Comparison of ENCODE assay signal across 8 cellular contexts in genomic region chr5:139745800-139746690, GRCh38. TPM values are rescaled to one million over a fixed set of nuclear protein-coding genes. Genes with fewer than 3 reads are reported as not detected.
A peak's percentile ranks its signal among the peaks of the same experiment; 100 is the strongest.
DNase-seq lines count a peak whose midpoint lies in the region; TF ChIP-seq lines count a peak whose summit lies in the region.

No MANE protein-coding gene starts in this region.

- peaks cover 20% of the 10 kb centered on the region for H3K27me3 ChIP-seq in BE2C

- TF ChIP-seq CTCF in BE2C (IDR thresholded peaks at IDR 0.05; ENCODE audit: low read depth, low read length) (no peak), GM20000 (IDR thresholded peaks at IDR 0.05; ENCODE audit: extremely low read depth, missing control alignments) (no peak)

- DNase-seq in BE2C (peak; percentile 83), GM20000 (ENCODE audit: low spot score) (peak; percentile 73), NCI-H146 (lab: John Stamatoyannopoulos, UW) (peak; percentile 46), dedifferentiated amniotic fluid mesenchymal stem cell (ENCODE audit: extremely low spot score) (peak; percentile 46), left kidney (ENCODE audit: low read depth, low spot score) (peak; percentile 97), HCEC 1CT (no peak)
- DNase-seq in activated CD4-positive, alpha-beta T cell treated with anti-CD3 and anti-CD28 coated beads for 4 hours: peak; percentile 42 to 43
- peak; percentile 22 for DNase-seq in stimulated activated CD4-positive, alpha-beta T cell treated with anti-CD3 and anti-CD28 coated beads, Interleukin-2, amount 100 ng/mL, for 4 hours (ENCODE audit: low read depth)

- peak overlapping the region; percentile 58 for H3K4me3 ChIP-seq in BE2C (ENCODE audit: low read depth, low read length)

- H3K9me3 ChIP-seq in BE2C: no peaks in the 10 kb centered on the region

- H3K36me3 ChIP-seq in BE2C: no peaks in the 10 kb centered on the region

- peaks cover 23% of the 10 kb centered on the region for H3K4me1 ChIP-seq in BE2C

RNA-seq across cellular contexts. Expression of gene PSD2, which starts 49.6 kb away (rescaled TPM):
- polyA plus RNA-seq in BE2C (2012; ENCODE audit: insufficient read depth, insufficient read length, low read depth): 1.0 TPM
